In the genomic region with DNA sequence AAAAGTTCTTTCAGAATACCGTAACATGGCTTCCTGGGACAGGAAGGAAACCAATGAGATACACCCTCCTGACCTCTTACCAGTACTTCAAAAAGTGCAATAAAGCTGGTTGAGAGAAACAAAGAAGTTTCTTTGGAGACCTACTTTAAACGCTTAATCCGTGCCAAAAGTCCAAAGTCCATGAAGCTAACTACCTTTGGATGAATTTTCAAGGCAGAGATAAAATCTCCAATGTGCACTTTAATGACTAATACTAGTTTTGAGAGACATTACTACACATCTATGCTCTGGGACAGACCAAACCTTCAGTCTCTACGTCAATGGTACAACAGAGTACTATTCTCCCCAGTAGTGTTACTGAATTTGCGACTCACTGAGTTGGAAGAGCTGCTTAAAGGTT, we compare ENCODE assay signal across 10 cellular contexts. TPM values are rescaled to one million over a fixed set of nuclear protein-coding genes. Genes with fewer than 3 reads are reported as not detected.
DNase-seq lines count a peak whose midpoint lies in the region; ATAC-seq lines count a peak whose summit lies in the region.
"Had no signal": no experiment of that assay in that cellular context is flagged by ENCODE, and none has a peak within 500 bp of the region (broad histone marks: within the 10 kb centered on the region; RNA-seq: fewer than 3 reads in every experiment).

No MANE protein-coding gene starts in this region.

- CTCF ChIA-PET in activated CD8-positive, alpha-beta T cell treated with anti-CD3 and anti-CD28 coated beads, Interleukin-2, amount 10 ng/mL, durations not matched to agents 7 days and 5 days (lab: Charles Lee) = no interaction called here

- peaks cover 52% of the 10 kb centered on the region for H3K36me3 Mint-ChIP-seq in activated CD8-positive, alpha-beta T cell treated with anti-CD3 and anti-CD28 coated beads, Interleukin-2, amount 10 ng/mL, durations not matched to agents 7 days and 5 days (ENCODE audit: low read depth)

- ATAC-seq in activated CD8-positive, alpha-beta T cell treated with anti-CD3 and anti-CD28 coated beads, Interleukin-2, amount 10 ng/mL, durations not matched to agents 7 days and 5 days = no peak
- peak; percentile 53 for ATAC-seq in left ventricle myocardium superior

- no peaks in the 10 kb centered on the region for H3K27me3 ChIP-seq in skeletal muscle tissue (ENCODE audit: control insufficient read depth in 3 of 3, insufficient read depth in 3 of 3, low read length in 3 of 3)

- peaks cover 20% of the 10 kb centered on the region for H3K4me1 Mint-ChIP-seq in activated CD8-positive, alpha-beta T cell treated with anti-CD3 and anti-CD28 coated beads, Interleukin-2, amount 10 ng/mL, durations not matched to agents 7 days and 5 days (ENCODE audit: low read depth)

- H3K9me3 Mint-ChIP-seq in activated CD8-positive, alpha-beta T cell treated with anti-CD3 and anti-CD28 coated beads, Interleukin-2, amount 10 ng/mL, durations not matched to agents 7 days and 5 days (ENCODE audit: insufficient read depth) = no peaks in the 10 kb centered on the region

- POLR2A ChIA-PET in activated CD8-positive, alpha-beta T cell treated with anti-CD3 and anti-CD28 coated beads, Interleukin-2, amount 10 ng/mL, durations not matched to agents 7 days and 5 days (lab: Charles Lee) = no interaction called here

- DNase-seq in HuH-7 (ENCODE audit: low spot score) = peak; percentile 29
- DNase-seq in activated CD8-positive, alpha-beta T cell treated with anti-CD3 and anti-CD28 coated beads, Interleukin-2, amount 10 ng/mL, durations not matched to agents 7 days and 5 days = no peak
- no peak for DNase-seq in left ventricle myocardium superior
- no peak for DNase-seq in AML-193 (lab: John Stamatoyannopoulos, UW)
- DNase-seq in NCI-H1694 (lab: John Stamatoyannopoulos, UW) = no peak
- no peak for DNase-seq in activated effector memory CD4-positive, alpha-beta T cell treated with anti-CD3 and anti-CD28 coated beads, Interleukin-2, amount 50 U/mL, for 16 hours
- DNase-seq: GDM1 had no signal

- H3K36me3 ChIP-seq in skeletal muscle tissue (ENCODE audit: control insufficient read depth in 3 of 3, insufficient read depth in 3 of 3, low read length in 3 of 3) = peaks cover 0 to 2% (median 0%) of the 10 kb centered on the region in 3 donors

- H3K27me3 Mint-ChIP-seq in activated CD8-positive, alpha-beta T cell treated with anti-CD3 and anti-CD28 coated beads, Interleukin-2, amount 10 ng/mL, durations not matched to agents 7 days and 5 days (ENCODE audit: low read depth) = no peaks in the 10 kb centered on the region

- peak overlapping the region; percentile 0 for H3K27ac ChIP-seq in skeletal muscle tissue (ENCODE audit: low read depth, low read length)
- H3K27ac ChIP-seq: coronary artery, parathyroid adenoma had no signal

- H3K4me3 Mint-ChIP-seq in activated CD8-positive, alpha-beta T cell treated with anti-CD3 and anti-CD28 coated beads, Interleukin-2, amount 10 ng/mL, durations not matched to agents 7 days and 5 days = no peak overlapping the region

- H3K27ac Mint-ChIP-seq in activated CD8-positive, alpha-beta T cell treated with anti-CD3 and anti-CD28 coated beads, Interleukin-2, amount 10 ng/mL, durations not matched to agents 7 days and 5 days = peak overlapping the region; percentile 43

- no peak overlapping the region for H3K4me3 ChIP-seq in skeletal muscle tissue (ENCODE audit: low read length in 3 of 3)
- H3K4me3 ChIP-seq: coronary artery had no signal

- H3K9me3 ChIP-seq in skeletal muscle tissue (ENCODE audit: control insufficient read depth in 3 of 3, low read length in 3 of 3) = no peaks in the 10 kb centered on the region

- intact Hi-C loops in left ventricle myocardium superior (cut with micrococcal nuclease) = no loop called here

- peaks cover 16 to 26% (median 25%) of the 10 kb centered on the region in 3 donors for H3K4me1 ChIP-seq in skeletal muscle tissue (ENCODE audit: control insufficient read depth in 3 of 3, insufficient read depth in 3 of 3, low read length in 3 of 3)

- H3K9ac ChIP-seq in skeletal muscle tissue (ENCODE audit: low read depth in 1 of 3, low read length in 3 of 3) = no peak overlapping the region
- H3K9ac ChIP-seq: parathyroid adenoma had no signal

RNA-seq across cellular contexts. Expression of gene UBE2H, which starts 46.1 kb away (rescaled TPM):
- 10 to 100 TPM; 30.0 to 33.3 TPM for total RNA-seq in activated CD8-positive, alpha-beta T cell treated with anti-CD3 and anti-CD28 coated beads, Interleukin-2, amount 10 ng/mL, durations not matched to agents 7 days and 5 days
- total RNA-seq in left ventricle myocardium superior (121 TPM), skeletal muscle tissue (61.6 TPM)
